ENCODE assay signal across 8 cellular contexts in genomic region chr20:25389858-25390537, GRCh38. TPM values are rescaled to one million over a fixed set of nuclear protein-coding genes. Genes with fewer than 3 reads are reported as not detected.
DNase-seq lines count a peak whose midpoint lies in the region; TF ChIP-seq lines count a peak whose summit lies in the region.

No MANE protein-coding gene starts in this region.

- POLR2A ChIA-PET in GM10248 (lab: Yijun Ruan, JAX), result no interaction called here

- intact Hi-C loops in stomach (cut with DNase I; ENCODE audit: low total_unique reads), result no loop called here

- no peaks in the 10 kb centered on the region for H4K20me1 ChIP-seq in GM23248 (ENCODE audit: insufficient read depth)

- peak overlapping the region; percentile 70 for H3K4me2 ChIP-seq in GM23248 (ENCODE audit: unreplicated experiment)

- in situ Hi-C loops in GM23248 (cut with MboI), result no loop called here

- TF ChIP-seq EP300 in stomach (IDR thresholded peaks at IDR 0.05), result no peak

- H3K4me3 ChIP-seq in GM23248 (peak overlapping the region; percentile 84), mesodermal cell (ENCODE audit: extremely low read depth, insufficient read depth, low read length, poor library complexity, severe bottlenecking) (peak overlapping the region; percentile 88), stomach (peak overlapping the region; percentile 82 to 97 (median 95))

- peak overlapping the region; percentile 74 for H2AFZ ChIP-seq in GM23248

- H3K9ac ChIP-seq in GM23248, result peak overlapping the region; percentile 88

- TF ChIP-seq CTCF in GM10248 (IDR thresholded peaks at IDR 0.05; ENCODE audit: control extremely low read depth, extremely low read depth, low read depth, missing control alignments) (no peak), stomach (IDR thresholded peaks at IDR 0.05) (no peak)

- no peak for TF ChIP-seq POLR2A in stomach (IDR thresholded peaks at IDR 0.05)

- H3K9me2 ChIP-seq in GM23248 (ENCODE audit: insufficient read depth), result no peaks in the 10 kb centered on the region

- peaks cover 46% of the 10 kb centered on the region for H3K79me2 ChIP-seq in GM23248 (ENCODE audit: insufficient read depth)

- H3K9me3 ChIP-seq in GM23248 (ENCODE audit: low read depth) (no peaks in the 10 kb centered on the region), KOPT-K1 (ENCODE audit: insufficient read depth, low read length, poor library complexity, severe bottlenecking) (no peaks in the 10 kb centered on the region), mesodermal cell (ENCODE audit: control insufficient read depth, low read length) (no peaks in the 10 kb centered on the region), stomach (no peaks in the 10 kb centered on the region)

- WGBS in GM23248 (ENCODE audit: low coverage in 1 of 2, low lambda C conversion rate in 2 of 2, missing lambda C conversion rate in 2 of 2), 2 experiments, result 0 to 2% methylated on average over 30 to 41 of the region's 67 CpGs
- 0% methylated on average over 46 to 49 of the region's 67 CpGs for WGBS in mesodermal cell (ENCODE audit: insufficient coverage in 2 of 2), 2 experiments
- 0 to 1% (median 1%) methylated on average over 26 to 67 of the region's 67 CpGs for WGBS in stomach, 5 donors

- H3F3A ChIP-seq in GM23248 (ENCODE audit: insufficient read depth), result peaks cover 9% of the 10 kb centered on the region

- H3K27me3 ChIP-seq in GM23248 (replicated peaks; ENCODE audit: insufficient read depth) (no peaks in the 10 kb centered on the region), stomach (no peaks in the 10 kb centered on the region)

- CTCF ChIA-PET in GM10248 (lab: Yijun Ruan, JAX), result no interaction called here

- H3K36me3 ChIP-seq in GM23248 (ENCODE audit: low read depth) (no peaks in the 10 kb centered on the region), KOPT-K1 (ENCODE audit: insufficient read depth, low read length) (peaks cover 8% of the 10 kb centered on the region), mesodermal cell (ENCODE audit: control insufficient read depth, insufficient read depth, low read length) (peaks cover 20% of the 10 kb centered on the region), stomach (no peaks in the 10 kb centered on the region)

- 0 out of 2 replicates have a peak, but pooled peaks cover 5% of the 10 kb centered on the region for H3K4me1 ChIP-seq in GM23248 (ENCODE audit: insufficient read depth)
- H3K4me1 ChIP-seq in mesodermal cell (ENCODE audit: control insufficient read depth, insufficient read depth, low read length, poor library complexity, severe bottlenecking), result no peaks in the 10 kb centered on the region
- H3K4me1 ChIP-seq in stomach, result peaks cover 6 to 26% (median 14%) of the 10 kb centered on the region in 4 donors

- peak overlapping the region; percentile 77 for H3K27ac ChIP-seq in GM23248
- H3K27ac ChIP-seq in KOPT-K1 (ENCODE audit: low read depth, low read length, poor library complexity, severe bottlenecking), result peak overlapping the region; percentile 68
- peak overlapping the region; percentile 79 for H3K27ac ChIP-seq in mesodermal cell (ENCODE audit: low read depth, low read length, severe bottlenecking)
- H3K27ac ChIP-seq in stomach, result peak overlapping the region; percentile 88 to 97 (median 96)

- DNase-seq in GM10248 (ENCODE audit: extremely low spot score) (peak; percentile 63), GM23248 (peak; percentile 58), ecto neural progenitor cell (ENCODE audit: low spot score) (peak; percentile 80), stomach (peak; percentile 41), middle frontal gyrus (ENCODE audit: extremely low spot score, low spot score) (no peak)
- DNase-seq in activated CD4-positive, alpha-beta T cell treated with anti-CD3 and anti-CD28 coated beads for 48 hours, result peak; percentile 43

RNA-seq across cellular contexts. Expression of gene ABHD12, which starts 0.6 kb away (rescaled TPM):
- total RNA-seq in GM23248 (2014; rRNA removed; shearing (Covaris generic)), result 48.6 and 50.6 TPM in 2 replicates
- 75.0 and 82.1 TPM in 2 replicates for polyA plus RNA-seq in GM23248 (2016; fragmentation: Nextera tagmentation; extraction: Ambion mirVana)
- 42.3 TPM for polyA plus RNA-seq in mesodermal cell (2013, experiment 1 of 2)
- polyA plus RNA-seq in mesodermal cell (2013, experiment 2 of 2), result 39.3 TPM
- 10 to 100 TPM; 11.1 to 99.1 (median 53.1) TPM for total RNA-seq in stomach
- 10 to 100 TPM; 34.2 to 37.1 (median 34.2) TPM for polyA plus RNA-seq in stomach

RNA-seq across cellular contexts. Expression of gene GINS1, which starts 17.5 kb away (rescaled TPM):
- total RNA-seq in GM23248 (2014; rRNA removed; shearing (Covaris generic)), result 2.9 and 7.5 TPM in 2 replicates
- polyA plus RNA-seq in GM23248 (2016; fragmentation: Nextera tagmentation; extraction: Ambion mirVana), result 4.4 and 5.2 TPM in 2 replicates
- polyA plus RNA-seq in mesodermal cell (2013, experiment 1 of 2), result 14.6 TPM
- 15.6 TPM for polyA plus RNA-seq in mesodermal cell (2013, experiment 2 of 2)
- total RNA-seq in stomach, result 1 to 10 TPM in 4 of 5 donors, not detected in 1; 1.0 to 9.4 (median 6.8) TPM
- 1 to 10 TPM; 1.1 to 2.8 (median 2.3) TPM for polyA plus RNA-seq in stomach
